Comparison of ENCODE assay signal across 8 cellular contexts in the genomic region with DNA sequence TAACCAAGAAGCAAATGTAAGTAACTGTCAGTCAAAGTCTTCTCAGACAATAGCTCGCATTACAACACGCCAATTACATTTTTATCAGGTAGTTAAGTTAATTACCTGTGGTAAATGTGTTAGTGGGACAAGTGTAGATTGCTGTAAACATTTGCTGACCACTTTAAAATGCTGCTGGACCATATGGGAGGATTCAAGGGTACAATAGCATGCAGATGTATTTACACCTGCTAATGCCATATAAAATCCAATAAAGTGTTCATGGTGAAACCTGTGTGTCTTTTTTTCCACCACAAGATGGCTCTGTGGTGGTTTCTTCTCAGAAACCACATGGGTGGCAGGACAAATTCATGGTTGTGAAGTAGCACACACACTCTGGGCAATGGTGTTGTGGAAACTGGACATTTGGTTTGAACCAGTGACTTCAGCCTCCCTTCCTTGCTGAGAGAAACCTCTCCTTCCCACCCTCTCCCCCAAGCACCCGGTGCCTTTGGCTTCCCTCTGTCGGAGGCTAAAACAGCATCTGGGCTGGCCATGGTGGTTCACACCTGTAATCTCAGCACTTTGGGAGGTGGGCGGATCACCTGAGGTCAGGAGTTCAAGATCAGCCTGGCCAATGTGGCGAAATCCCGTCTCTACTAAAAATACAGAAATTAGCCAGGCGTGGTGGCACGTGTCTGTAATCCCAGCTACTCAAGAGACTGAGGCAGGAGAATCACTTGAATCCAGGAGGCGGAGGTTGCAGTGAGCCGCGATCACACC. TPM values are rescaled to one million over a fixed set of nuclear protein-coding genes. Genes with fewer than 3 reads are reported as not detected.
DNase-seq lines count a peak whose midpoint lies in the region; ATAC-seq lines count a peak whose summit lies in the region.

No MANE protein-coding gene starts in this region.

- H3K4me3 ChIP-seq in Jurkat, Clone E6-1 (ENCODE audit: low read length): no peak overlapping the region

- peaks cover 12 to 32% (median 17%) of the 10 kb centered on the region in 3 donors for H3K27me3 Mint-ChIP-seq in naive B cell

- no peak overlapping the region for H3K27ac Mint-ChIP-seq in naive B cell

- H3K36me3 Mint-ChIP-seq in naive B cell: peaks cover 4 to 14% of the 10 kb centered on the region in 2 donors

- ATAC-seq in naive B cell (ENCODE audit: low read depth in 2 of 2): peak; percentile 49 to 66
- ATAC-seq in HG02970 (IDR thresholded peaks at IDR 0.05; ENCODE audit: low FRiP score, unreplicated experiment): no peak
- ATAC-seq in HG03095 (IDR thresholded peaks at IDR 0.05; ENCODE audit: unreplicated experiment): no peak

- in situ Hi-C loops in SK-MEL-5 (cut with HindIII; ENCODE audit: low pct_unique_long_range_greater_than_20kb, low sequenced_read_pairs): no loop called here

- H3K4me1 Mint-ChIP-seq in naive B cell: peaks cover under 1 to 7% (median 2%) of the 10 kb centered on the region in 3 donors

- DNase-seq in SIG-M5 treated with dmso at 0.1 percent for 504 hours (lab: John Stamatoyannopoulos, UW; ENCODE audit: unreplicated experiment) (peak; percentile 60), SIG-M5 (lab: John Stamatoyannopoulos, UW) (no peak), SK-MEL-5 (ENCODE audit: low read depth, low spot score) (peak; percentile 65), dermis blood vessel endothelial cell (peak; percentile 71), naive B cell (peak; percentile 37)
- DNase-seq in Jurkat, Clone E6-1 (ENCODE audit: low read depth, low spot score): peak; percentile 50

- H3K9me3 Mint-ChIP-seq in naive B cell: peaks cover 0 to 8% (median 4%) of the 10 kb centered on the region in 7 donors

- H3K4me3 Mint-ChIP-seq in naive B cell: no peak overlapping the region

RNA-seq across cellular contexts. Expression of a gene that starts 18.1 kb away (rescaled TPM):
- polyA plus RNA-seq in Jurkat, Clone E6-1 (2012; ENCODE audit: insufficient read depth, insufficient read length): 558 TPM
- total RNA-seq in SK-MEL-5 (2014; rRNA removed; shearing (Covaris generic)): 284 and 304 TPM in 2 replicates
- 160 and 186 TPM in 2 replicates for polyA plus RNA-seq in SK-MEL-5 (2015; cell fraction: cytosol; rRNA removed)
- polyA plus RNA-seq in SK-MEL-5 (2015; cell fraction: nucleus; rRNA removed): 123 and 161 TPM in 2 replicates
- total RNA-seq in dermis blood vessel endothelial cell: 110 and 146 TPM in 2 replicates
- polyA plus RNA-seq in naive B cell (ENCODE audit: low read depth in 6 of 6): 100 to 1,000 TPM; 373 to 631 (median 487) TPM

RNA-seq across cellular contexts. Expression of a gene that starts 44.0 kb away (rescaled TPM):
- polyA plus RNA-seq in Jurkat, Clone E6-1 (2012; ENCODE audit: insufficient read depth, insufficient read length): 61.4 TPM
- 66.0 and 70.2 TPM in 2 replicates for total RNA-seq in SK-MEL-5 (2014; rRNA removed; shearing (Covaris generic))
- polyA plus RNA-seq in SK-MEL-5 (2015; cell fraction: cytosol; rRNA removed): 29.5 and 33.8 TPM in 2 replicates
- 34.2 and 59.7 TPM in 2 replicates for polyA plus RNA-seq in SK-MEL-5 (2015; cell fraction: nucleus; rRNA removed)
- 55.0 and 70.1 TPM in 2 replicates for total RNA-seq in dermis blood vessel endothelial cell
- polyA plus RNA-seq in naive B cell (ENCODE audit: low read depth in 6 of 6): 100 to 1,000 TPM in 2 of 6 donors, 10 to 100 TPM in 4; 77.3 to 116 (median 89.0) TPM

Comparison
In these comparisons a context has a peak if more than half of its experiments do, and no peak if none do; other contexts are left out.
1. ATAC-seq: peak in naive B cell (2 of 2); none in HG02970 (single experiment) and HG03095 (single experiment).